23 cellular contexts compared by ENCODE assay signal in genomic region chr12:33248364-33248763, GRCh38.
"Had no signal": no experiment of that assay in that cellular context is flagged by ENCODE, and none has a peak within 500 bp of the region (broad histone marks: within the 10 kb centered on the region; RNA-seq: fewer than 3 reads in every experiment).

No MANE protein-coding gene starts in this region.

- H3K4me3 ChIP-seq: adrenal gland, K562 had no signal

- H3K9me3 ChIP-seq: adrenal gland had no signal

- H3K36me3 ChIP-seq: adrenal gland had no signal

- H3K27me3 ChIP-seq: adrenal gland had no signal

- H3K27ac ChIP-seq: adrenal gland had no signal

- DNase-seq: activated B cell treated with CpG ODN at 0.5 μM for 24 hours; activated CD4-positive, alpha-beta T cell treated with anti-CD3 and anti-CD28 coated beads for 1 hour; activated CD4-positive, alpha-beta T cell treated with anti-CD3 and anti-CD28 coated beads, Interleukin-2, amount 10 ng/mL, durations not matched to agents 7 days and 5 days; activated CD8-positive, alpha-beta memory T cell treated with anti-CD3 and anti-CD28 coated beads, Interleukin-2, amount 50 U/mL, for 4 hours; activated CD8-positive, alpha-beta T cell treated with anti-CD3 and anti-CD28 coated beads for 36 hours; activated naive CD4-positive, alpha-beta T cell treated with anti-CD3 and anti-CD28 coated beads, Interleukin-2, amount 50 U/mL, for 16 hours; activated naive CD8-positive, alpha-beta T cell treated with anti-CD3 and anti-CD28 coated beads, Interleukin-2, amount 10 ng/mL, durations not matched to agents 7 days and 5 days; activated T-cell treated with anti-CD3 and anti-CD28 coated beads, Interleukin-2, amount 50 U/mL, for 72 hours; adrenal gland; anterior cingulate cortex; cerebellar nuclear complex; Karpas-422; NCI-H1092; NCI-H1417; NCI-H1930; NCI-H2107; NCI-H345; NCI-H510A; NCI-H526 treated with DMSO at 0.1 percent for 48 hours; SIG-M5; T-helper 17 cell; T-helper 9 cell had no signal

- FAIRE-seq: K562 had no signal

- ATAC-seq: activated CD8-positive, alpha-beta T cell treated with anti-CD3 and anti-CD28 coated beads for 36 hours; activated T-cell treated with anti-CD3 and anti-CD28 coated beads, Interleukin-2, amount 50 U/mL, for 72 hours; K562; T-helper 17 cell had no signal

- H3K4me1 ChIP-seq: adrenal gland had no signal
